In genomic region chr4:8233672-8234484, GRCh38 we compare ENCODE assay signal across 26 cellular contexts. TPM values are rescaled to one million over a fixed set of nuclear protein-coding genes. Genes with fewer than 3 reads are reported as not detected.
"Had no signal": no experiment of that assay in that cellular context is flagged by ENCODE, and none has a peak within 500 bp of the region (broad histone marks: within the 10 kb centered on the region; RNA-seq: fewer than 3 reads in every experiment).

No MANE protein-coding gene starts in this region.

- H3K4me3 ChIP-seq: coronary artery, esophagus squamous epithelium, heart right ventricle, left lung, prostate gland, right atrium auricular region, sigmoid colon, testis, tibial artery had no signal

- DNase-seq: dermis blood vessel endothelial cell; effector memory CD4-positive, alpha-beta T cell; erythroblast; esophagus squamous epithelium; foreskin melanocyte; glutamatergic neuron; heart right ventricle; hippocampal formation; left cardiac atrium; naive thymus-derived CD8-positive, alpha-beta T cell; nephron progenitor cell; nucleus accumbens; sigmoid colon; stimulated activated CD4-positive, alpha-beta T cell treated with anti-CD3 and anti-CD28 coated beads, Interleukin-2, amount 100 ng/mL, for 24 hours; stimulated activated CD4-positive, alpha-beta T cell treated with anti-CD3 and anti-CD28 coated beads, Interleukin-4, amount 100 ng/mL, for 4 hours; stimulated activated naive CD8-positive, alpha-beta T cell treated with anti-CD3 and anti-CD28 coated beads, Interleukin-15, Interleukin-2, amounts not matched to agents 100 U/mL and 50 U/mL, for 24 hours; substantia nigra; testis; tibial artery had no signal

- H3K9me3 Mint-ChIP-seq: naive thymus-derived CD8-positive, alpha-beta T cell; nephron progenitor cell; stimulated activated memory B cell treated with anti-CD40 and anti-IgM and Interleukin-4, amounts not matched to agents 10 μg/mL and 1 μg/mL and 100 μg/mL, for 72 hours; type B pancreatic cell had no signal

- H3K4me3 Mint-ChIP-seq: naive thymus-derived CD8-positive, alpha-beta T cell; nephron progenitor cell; stimulated activated memory B cell treated with anti-CD40 and anti-IgM and Interleukin-4, amounts not matched to agents 10 μg/mL and 1 μg/mL and 100 μg/mL, for 72 hours; type B pancreatic cell had no signal

- H3K9me3 ChIP-seq: esophagus squamous epithelium, heart right ventricle, left lung, prostate gland, right atrium auricular region, sigmoid colon, testis, tibial artery had no signal

- H3K27ac Mint-ChIP-seq: nephron progenitor cell; stimulated activated memory B cell treated with anti-CD40 and anti-IgM and Interleukin-4, amounts not matched to agents 10 μg/mL and 1 μg/mL and 100 μg/mL, for 72 hours; type B pancreatic cell had no signal

- H3K36me3 ChIP-seq: prostate gland, right atrium auricular region, sigmoid colon had no signal

- H3K4me1 ChIP-seq: prostate gland, testis had no signal

- ATAC-seq: heart right ventricle; left cardiac atrium; left lung; naive thymus-derived CD8-positive, alpha-beta T cell; stimulated activated memory B cell treated with anti-CD40 and anti-IgM and Interleukin-4, amounts not matched to agents 10 μg/mL and 1 μg/mL and 100 μg/mL, for 72 hours; stimulated activated naive CD8-positive, alpha-beta T cell treated with anti-CD3 and anti-CD28 coated beads, Interleukin-15, Interleukin-2, amounts not matched to agents 100 U/mL and 50 U/mL, for 24 hours had no signal

- H3K27ac ChIP-seq: coronary artery, esophagus squamous epithelium, heart right ventricle, left lung, prostate gland, right atrium auricular region, sigmoid colon, testis, tibial artery had no signal

- H3K36me3 Mint-ChIP-seq: type B pancreatic cell had no signal

- H3K27me3 ChIP-seq: esophagus squamous epithelium, heart right ventricle, left lung, right atrium auricular region, sigmoid colon, testis had no signal

- FAIRE-seq: islet of Langerhans had no signal

- H3K27me3 Mint-ChIP-seq: naive thymus-derived CD8-positive, alpha-beta T cell; stimulated activated memory B cell treated with anti-CD40 and anti-IgM and Interleukin-4, amounts not matched to agents 10 μg/mL and 1 μg/mL and 100 μg/mL, for 72 hours; type B pancreatic cell had no signal

RNA-seq across cellular contexts. Expression of gene HTRA3, which starts 35.7 kb away (rescaled TPM):
- total RNA-seq: naive thymus-derived CD8-positive, alpha-beta T cell had no signal
- polyA plus RNA-seq: naive thymus-derived CD8-positive, alpha-beta T cell had no signal
